9 cellular contexts compared by ENCODE assay signal in the genomic region with DNA sequence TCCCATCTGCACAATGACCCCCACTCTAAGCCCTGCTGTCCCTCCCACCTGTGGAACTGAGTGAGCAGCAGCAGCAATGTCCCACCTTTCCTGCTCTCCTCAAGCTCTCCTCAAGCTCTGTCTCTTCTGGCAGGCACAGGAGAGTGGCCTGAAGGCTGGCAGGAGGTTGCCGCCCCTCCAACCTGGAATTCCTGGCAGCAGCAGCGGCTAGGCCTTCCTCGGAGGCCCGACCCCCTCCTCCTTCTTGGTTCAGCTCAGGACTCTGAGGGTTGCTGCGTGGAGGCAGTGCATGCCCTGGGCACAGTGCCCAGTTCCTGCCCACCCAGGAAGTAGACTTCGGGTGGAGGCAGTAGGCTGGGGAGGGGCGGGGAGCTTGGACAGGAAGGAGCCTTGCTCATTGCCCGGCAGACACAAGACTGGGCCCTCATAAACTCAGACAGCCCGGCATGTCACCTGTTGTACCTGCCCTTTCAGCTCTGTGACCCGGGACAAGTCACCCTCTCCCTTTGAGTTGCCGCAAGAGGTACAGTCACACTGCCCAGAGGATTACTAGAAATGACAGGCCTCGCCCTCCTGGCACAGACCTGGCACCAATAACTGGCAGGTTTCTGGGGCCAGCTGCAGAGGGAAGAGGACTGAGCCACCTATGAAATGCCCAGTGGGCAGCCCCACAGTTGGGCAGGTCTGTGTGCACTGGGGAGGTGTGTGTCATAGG. TPM values are rescaled to one million over a fixed set of nuclear protein-coding genes. Genes with fewer than 3 reads are reported as not detected.
DNase-seq lines count a peak whose midpoint lies in the region; ATAC-seq and TF ChIP-seq lines count a peak whose summit lies in the region.
"Had no signal": no experiment of that assay in that cellular context is flagged by ENCODE, and none has a peak within 500 bp of the region (broad histone marks: within the 10 kb centered on the region; RNA-seq: fewer than 3 reads in every experiment).

No MANE protein-coding gene starts in this region.

- H4K20me1 ChIP-seq in osteoblast (ENCODE audit: insufficient read depth, low read length), result no peaks in the 10 kb centered on the region

- no peaks in the 10 kb centered on the region for H3K9me3 ChIP-seq in osteoblast (ENCODE audit: low read depth, low read length)

- no peaks in the 10 kb centered on the region for H3K27me3 ChIP-seq in osteoblast (ENCODE audit: insufficient read depth, low read length)

- DNase-seq in EH (ENCODE audit: low read depth) (peak; percentile 55), RPMI7951 (ENCODE audit: low read depth) (peak; percentile 24), osteoblast (ENCODE audit: insufficient read length, low spot score, missing footprints) (no peak), NCI-H1930 (lab: John Stamatoyannopoulos, UW) (no peak), SKM-1 (lab: John Stamatoyannopoulos, UW; ENCODE audit: unreplicated experiment) (no peak)
- DNase-seq in central memory CD4-positive, alpha-beta T cell, result no peak
- no peak for DNase-seq in activated CD4-positive, CD25-positive, alpha-beta regulatory T cell (lab: John Stamatoyannopoulos, UW)

- no peak overlapping the region for H3K27ac ChIP-seq in osteoblast (ENCODE audit: low read depth, low read length)

- peak overlapping the region; percentile 12 for H2AFZ ChIP-seq in osteoblast (ENCODE audit: low read length)

- ATAC-seq in esophagus mucosa, result peak; percentile 79

- no peak overlapping the region for H3K4me2 ChIP-seq in osteoblast (ENCODE audit: insufficient read depth, low read length)

- peaks cover 30% of the 10 kb centered on the region for H3K4me1 ChIP-seq in osteoblast (ENCODE audit: insufficient read depth, low read length)

- H3K4me3 ChIP-seq in osteoblast (ENCODE audit: insufficient read depth, low read length), result no peak overlapping the region

- H3K36me3 ChIP-seq in osteoblast (ENCODE audit: insufficient read depth, low read length), result no peaks in the 10 kb centered on the region

- TF ChIP-seq CTCF in osteoblast (IDR thresholded peaks at IDR 0.05; ENCODE audit: extremely low read depth, low read depth, low read length), result no peak

- H3K79me2 ChIP-seq in osteoblast (ENCODE audit: insufficient read depth, low read length), result no peaks in the 10 kb centered on the region

RNA-seq across cellular contexts. Expression of gene SERPINA1, which starts 2.1 kb away (rescaled TPM):
- 0.12 and 0.78 TPM in 2 replicates for total RNA-seq in RPMI7951 (2014; rRNA removed; shearing (Covaris generic))
- total RNA-seq in esophagus mucosa (4.3 TPM), osteoblast (0.29 and 1.4 TPM in 2 replicates)

RNA-seq across cellular contexts. Expression of gene SERPINA2, which starts 24.0 kb away (rescaled TPM):
- not detected in 2 replicates for total RNA-seq in RPMI7951 (2014; rRNA removed; shearing (Covaris generic))
- total RNA-seq in esophagus mucosa (not detected), osteoblast (not detected in 2 replicates)
- total RNA-seq: urinary bladder had no signal

Comparison
In these comparisons a context has a peak if more than half of its experiments do, and no peak if none do; other contexts are left out.
1. DNase-seq: peak in EH (single experiment) and RPMI7951 (single experiment); none in osteoblast (single experiment), central memory CD4-positive, alpha-beta T cell (single experiment), activated CD4-positive, CD25-positive, alpha-beta regulatory T cell (0 of 4), NCI-H1930 (0 of 2) and SKM-1 (single experiment).